ENCODE assay signal across 8 cellular contexts in genomic region chr1:221439734-221440436, GRCh38.
A peak's percentile ranks its signal among the peaks of the same experiment; 100 is the strongest.
DNase-seq lines count a peak whose midpoint lies in the region; TF ChIP-seq lines count a peak whose summit lies in the region.
"Had no signal": no experiment of that assay in that cellular context is flagged by ENCODE, and none has a peak within 500 bp of the region (broad histone marks: within the 10 kb centered on the region; RNA-seq: fewer than 3 reads in every experiment).

No MANE protein-coding gene starts in this region.

- H4K20me1 ChIP-seq in GM23248 (ENCODE audit: insufficient read depth) (no peaks in the 10 kb centered on the region), smooth muscle cell (ENCODE audit: low read depth) (no peaks in the 10 kb centered on the region)

- TF ChIP-seq CTCF in esophagus squamous epithelium (IDR thresholded peaks at IDR 0.05) (no peak), smooth muscle cell (IDR thresholded peaks at IDR 0.05; ENCODE audit: borderline replicate concordance, insufficient read depth, poor library complexity, severe bottlenecking) (no peak), GM13976 (IDR thresholded peaks at IDR 0.05; ENCODE audit: borderline replicate concordance, control extremely low read depth, extremely low read depth, insufficient read depth, missing control alignments) (no peak)

- intact Hi-C loops in esophagus squamous epithelium (cut with DNase I), result loop anchor here (5.0 to 10.0 kb wide), 2 partner anchors 568 to 625 kb away; no protein-coding TSS in a partner anchor

- no peak overlapping the region for H2AFZ ChIP-seq in GM23248
- no peak overlapping the region for H2AFZ ChIP-seq in smooth muscle cell (ENCODE audit: low read depth)

- H3K36me3 ChIP-seq in GM23248 (ENCODE audit: low read depth) (no peaks in the 10 kb centered on the region), esophagus squamous epithelium (no peaks in the 10 kb centered on the region), smooth muscle cell (ENCODE audit: low read depth) (no peaks in the 10 kb centered on the region)

- peaks cover 37% of the 10 kb centered on the region for H3F3A ChIP-seq in GM23248 (ENCODE audit: insufficient read depth)
- H3F3A ChIP-seq in smooth muscle cell (ENCODE audit: low read depth), result peaks cover 9% of the 10 kb centered on the region

- no peaks in the 10 kb centered on the region for H3K9me2 ChIP-seq in GM23248 (ENCODE audit: insufficient read depth)

- WGBS in GM23248 (ENCODE audit: low coverage in 1 of 2, low lambda C conversion rate in 2 of 2, missing lambda C conversion rate in 2 of 2), 2 experiments, result 0 to 2% methylated on average over 4 of the region's 4 CpGs
- 15 to 16% methylated on average over 4 of the region's 4 CpGs for WGBS in esophagus squamous epithelium, 2 donors
- 20% methylated on average over 4 of the region's 4 CpGs for WGBS in smooth muscle cell (ENCODE audit: low lambda C conversion rate)

- peak overlapping the region; percentile 31 for H3K4me3 ChIP-seq in GM23248
- no peak overlapping the region for H3K4me3 ChIP-seq in esophagus squamous epithelium
- no peak overlapping the region for H3K4me3 ChIP-seq in smooth muscle cell

- H3K27me3 ChIP-seq in GM23248 (replicated peaks; ENCODE audit: insufficient read depth) (no peaks in the 10 kb centered on the region), esophagus squamous epithelium (no peaks in the 10 kb centered on the region), smooth muscle cell (ENCODE audit: low read depth) (no peaks in the 10 kb centered on the region)

- H3K9me3 ChIP-seq in GM23248 (ENCODE audit: low read depth) (no peaks in the 10 kb centered on the region), esophagus squamous epithelium (no peaks in the 10 kb centered on the region), smooth muscle cell (replicated peaks; ENCODE audit: low read depth) (no peaks in the 10 kb centered on the region)

- in situ Hi-C loops in GM23248 (cut with MboI), result loop anchor here (10.0 kb wide), 1 partner anchor 565 kb away; the partner anchor contains the start of gene HLX
- in situ Hi-C loops in GM13976 (cut with MboI; ENCODE audit: low sequenced_read_pairs, unreplicated experiment), result no loop called here

- peak overlapping the region; percentile 52 for H3K4me2 ChIP-seq in GM23248 (ENCODE audit: unreplicated experiment)
- H3K4me2 ChIP-seq in smooth muscle cell, result peak overlapping the region; percentile 52

- H3K79me2 ChIP-seq in GM23248 (ENCODE audit: insufficient read depth), result no peaks in the 10 kb centered on the region
- no peaks in the 10 kb centered on the region for H3K79me2 ChIP-seq in smooth muscle cell (ENCODE audit: low read depth)

- H3K9ac ChIP-seq in GM23248 (peak overlapping the region; percentile 77), smooth muscle cell (ENCODE audit: low read depth) (peak overlapping the region; percentile 95)

- H3K27ac ChIP-seq in GM23248 (peak overlapping the region; percentile 94), esophagus squamous epithelium (peak overlapping the region in 3 of 4 donors; percentile 33 to 62 (median 62)), smooth muscle cell (ENCODE audit: low read depth) (peak overlapping the region; percentile 99)
- H3K27ac ChIP-seq: VCaP had no signal

- H3K4me1 ChIP-seq in GM23248 (ENCODE audit: insufficient read depth) (peaks cover 41% of the 10 kb centered on the region), esophagus squamous epithelium (peaks cover 0 to 27% (median 12%) of the 10 kb centered on the region in 3 donors), smooth muscle cell (ENCODE audit: low read depth) (peaks cover 27% of the 10 kb centered on the region)

- peak; percentile 96 for DNase-seq in GM23248
- DNase-seq in T1000 (lab: John Stamatoyannopoulos, UW), result peak; percentile 73
- no peak for DNase-seq in esophagus squamous epithelium (lab: John Stamatoyannopoulos, UW)
- no peak for DNase-seq in smooth muscle cell (lab: John Stamatoyannopoulos, UW; ENCODE audit: unreplicated experiment)
- no peak for DNase-seq in NCI-H1417 treated with DMSO at 0.1 percent for 48 hours (lab: John Stamatoyannopoulos, UW)
- no peak for DNase-seq in GM13976 (ENCODE audit: low spot score)
- no peak for DNase-seq in RPMI8226

- TF ChIP-seq POLR2A in esophagus squamous epithelium (IDR thresholded peaks at IDR 0.05), result no peak

Comparison
In these comparisons a context has a peak if more than half of its experiments do, and no peak if none do; other contexts are left out.
1. DNase-seq: peak in GM23248 (single experiment) and T1000 (single experiment); none in esophagus squamous epithelium (single experiment), smooth muscle cell (single experiment), NCI-H1417 treated with DMSO at 0.1 percent for 48 hours (single experiment), GM13976 (single experiment) and RPMI8226 (single experiment).
2. Peak in every context shown above with its lines, with median percentiles within 50 percentile points of each other: H3K27ac ChIP-seq.